2 cellular contexts compared by ENCODE assay signal in genomic region chr12:100266163-100266801, GRCh38.
TF ChIP-seq lines count a peak whose summit lies in the region.

No MANE protein-coding gene starts in this region.

TF ChIP-seq in HCT116, 20 proteins besides CTCF, POLR2A, EP300 and RAD21:
- TF ChIP-seq EZH2phosphoT487 (IDR thresholded peaks at IDR 0.05; ENCODE audit: borderline replicate concordance) = no peak
- TF ChIP-seq POLR2AphosphoS5 (IDR thresholded peaks at IDR 0.05; ENCODE audit: low read depth, low read length) = peak; percentile 65

TF ChIP-seq in endothelial cell of umbilical vein, 7 proteins besides CTCF, POLR2A, EP300 and RAD21:
- TF ChIP-seq GATA2 (IDR thresholded peaks at IDR 0.05; ENCODE audit: insufficient read depth, insufficient read length, low read depth, low read length) (no peak), EZH2 (IDR thresholded peaks at IDR 0.05; ENCODE audit: borderline replicate concordance, low read depth, low read length, severe bottlenecking) (no peak), MAX (IDR thresholded peaks at IDR 0.05; ENCODE audit: insufficient read depth, insufficient read length) (no peak), JUN (IDR thresholded peaks at IDR 0.05; ENCODE audit: borderline replicate concordance, insufficient read depth, insufficient read length, low read depth) (no peak), FOS (IDR thresholded peaks at IDR 0.05; ENCODE audit: borderline replicate concordance, insufficient read depth, low read length) (no peak), POLR2AphosphoS5 (IDR thresholded peaks at IDR 0.05; ENCODE audit: insufficient read depth, low read depth, low read length) (no peak), MYC (IDR thresholded peaks at IDR 0.05; ENCODE audit: low read depth, low read length) (no peak)
TF ChIP-seq in endothelial cell of umbilical vein: peak in this region for 0.
